ENCODE assay signal across 14 cellular contexts in the genomic region with DNA sequence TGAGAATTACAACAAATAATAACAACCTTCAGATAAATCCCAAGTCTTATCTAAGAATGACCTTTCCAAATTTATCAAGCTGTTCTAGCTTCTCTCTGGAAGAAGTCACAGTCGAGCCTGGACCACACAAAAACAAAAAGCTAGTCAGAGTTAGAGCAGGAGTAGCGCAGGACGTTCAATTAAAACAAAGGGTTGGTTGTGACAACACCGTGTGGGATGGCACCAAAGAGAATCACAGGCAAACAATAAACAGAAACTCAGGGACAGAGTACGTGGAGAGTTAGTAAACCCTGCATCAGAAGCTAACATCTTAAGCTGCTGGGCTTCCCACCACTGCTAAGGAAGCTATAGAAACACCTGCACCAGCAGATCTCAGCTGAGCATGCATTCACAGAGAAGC. TPM values are rescaled to one million over a fixed set of nuclear protein-coding genes. Genes with fewer than 3 reads are reported as not detected.
DNase-seq lines count a peak whose midpoint lies in the region; ATAC-seq and TF ChIP-seq lines count a peak whose summit lies in the region.
"Had no signal": no experiment of that assay in that cellular context is flagged by ENCODE, and none has a peak within 500 bp of the region (broad histone marks: within the 10 kb centered on the region; RNA-seq: fewer than 3 reads in every experiment).

No MANE protein-coding gene starts in this region.

- H3K18ac ChIP-seq in mesendoderm (ENCODE audit: low read length) = no peak overlapping the region

- no peak overlapping the region for H2BK15ac ChIP-seq in mesendoderm (replicated peaks; ENCODE audit: low read depth)

- no peak overlapping the region for H2BK120ac ChIP-seq in mesendoderm (ENCODE audit: low read depth, low read length)

- no peak overlapping the region for H4K8ac ChIP-seq in mesendoderm (ENCODE audit: low read depth, low read length)

- H3K79me2 ChIP-seq in OCI-LY1 (ENCODE audit: insufficient read depth, low read length) = peaks cover 16% of the 10 kb centered on the region; the same call in 1 of the 2 replicates
- H3K79me2 ChIP-seq in mesendoderm (ENCODE audit: control insufficient read depth, insufficient read depth, low read length) = peaks cover 37% of the 10 kb centered on the region

- peaks cover 7% of the 10 kb centered on the region; the same call in 1 of the 2 replicates for H3F3A ChIP-seq in OCI-LY1 (ENCODE audit: insufficient read depth, low read length)

- no peak overlapping the region for H4K5ac ChIP-seq in mesendoderm (ENCODE audit: low read length)

- H3K9ac ChIP-seq in OCI-LY1 (ENCODE audit: low read length) (no peak overlapping the region), mesendoderm (ENCODE audit: low read length) (no peak overlapping the region)

- H3K9me3 ChIP-seq in OCI-LY1 (ENCODE audit: low read length) (no peaks in the 10 kb centered on the region), mucosa of descending colon (no peaks in the 10 kb centered on the region)

- no peak overlapping the region for H2AK5ac ChIP-seq in mesendoderm (ENCODE audit: low read length)

- no peak overlapping the region for H3K4ac ChIP-seq in mesendoderm (ENCODE audit: low read depth, low read length)

- H2BK5ac ChIP-seq in mesendoderm (ENCODE audit: low read length) = no peak overlapping the region

- no peaks in the 10 kb centered on the region for H3K9me2 ChIP-seq in OCI-LY1 (ENCODE audit: low read depth, low read length)

- H3K4me2 ChIP-seq in OCI-LY1 (ENCODE audit: low read length) (no peak overlapping the region), mesendoderm (ENCODE audit: low read length) (no peak overlapping the region)

- TF ChIP-seq CTCF in OCI-LY1 (IDR thresholded peaks at IDR 0.05; ENCODE audit: low read length) = no peak
- TF ChIP-seq CTCF in brain microvascular endothelial cell (IDR thresholded peaks at IDR 0.05; ENCODE audit: low read depth, low read length, missing control alignments) = no peak
- TF ChIP-seq CTCF in mucosa of descending colon (IDR thresholded peaks at IDR 0.05) = no peak

- H3K56ac ChIP-seq in mesendoderm (ENCODE audit: low read length) = peak overlapping the region; percentile 15

- in situ Hi-C loops in brain microvascular endothelial cell (cut with HindIII; ENCODE audit: low pct_ligation_motif_present, low sequenced_read_pairs) = no loop called here

- intact Hi-C loops in mucosa of descending colon (cut with DNase I, micrococcal nuclease) = no loop called here

- H3K36me3 ChIP-seq in OCI-LY1 (ENCODE audit: insufficient read depth, low read length) (no peaks in the 10 kb centered on the region), brain microvascular endothelial cell (replicated peaks) (no peaks in the 10 kb centered on the region), mesendoderm (ENCODE audit: control insufficient read depth, insufficient read depth, low read length) (no peaks in the 10 kb centered on the region), mucosa of descending colon (ENCODE audit: low read depth) (no peaks in the 10 kb centered on the region)

- no peak for ATAC-seq in HG02678 (IDR thresholded peaks at IDR 0.05; ENCODE audit: unreplicated experiment)
- ATAC-seq in mucosa of descending colon = no peak
- ATAC-seq: K562 had no signal

- no peak overlapping the region for H3K23ac ChIP-seq in mesendoderm (ENCODE audit: low read length)

- H3K27ac ChIP-seq in OCI-LY1 (ENCODE audit: low read depth, low read length, poor library complexity, severe bottlenecking) = peak overlapping the region; percentile 5
- H3K27ac ChIP-seq in brain microvascular endothelial cell = peak overlapping the region; percentile 98
- H3K27ac ChIP-seq in mesendoderm (ENCODE audit: low read depth, low read length) = no peak overlapping the region

- peaks cover 39% of the 10 kb centered on the region for H3K79me1 ChIP-seq in mesendoderm (ENCODE audit: low read length)

- H3K27me3 ChIP-seq in OCI-LY1 (ENCODE audit: insufficient read depth, low read length) (no peaks in the 10 kb centered on the region), brain microvascular endothelial cell (replicated peaks) (no peaks in the 10 kb centered on the region), mesendoderm (ENCODE audit: insufficient read depth, low read length, poor library complexity) (no peaks in the 10 kb centered on the region)

- DNase-seq in brain microvascular endothelial cell (no peak), mesendoderm (no peak), superior temporal gyrus (ENCODE audit: extremely low spot score) (peak; percentile 78), NCI-H1105 treated with DMSO at 0.1 percent for 48 hours (lab: John Stamatoyannopoulos, UW) (no peak), GDM1 (lab: John Stamatoyannopoulos, UW) (no peak), mucosa of descending colon (no peak)
- DNase-seq: activated T-cell treated with anti-CD3 and anti-CD28 coated beads for 4 hours; amniotic stem cell; CD4-positive, alpha-beta T cell; dermis blood vessel endothelial cell; NCI-H1436 treated with DMSO at 0.1 percent for 48 hours had no signal

- peaks cover 56% of the 10 kb centered on the region for H3K4me1 ChIP-seq in OCI-LY1 (ENCODE audit: insufficient read depth, low read length, severe bottlenecking)
- H3K4me1 ChIP-seq in mesendoderm (ENCODE audit: control insufficient read depth, low read depth, low read length) = no peaks in the 10 kb centered on the region
- H3K4me1 ChIP-seq in mucosa of descending colon (ENCODE audit: low read depth) = peaks cover 82% of the 10 kb centered on the region

- WGBS in mesendoderm (ENCODE audit: extremely low coverage, insufficient coverage, low lambda C conversion rate) = no CpG with 5 or more reads among the region's 5 CpGs

- H2AFZ ChIP-seq in OCI-LY1 (ENCODE audit: low read length) = no peak overlapping the region

- H3K4me3 ChIP-seq in OCI-LY1 (ENCODE audit: low read depth, low read length, poor library complexity, severe bottlenecking) = no peak overlapping the region
- H3K4me3 ChIP-seq in brain microvascular endothelial cell (ENCODE audit: low read depth, low read length) = no peak overlapping the region
- H3K4me3 ChIP-seq in mesendoderm (ENCODE audit: low read length) = no peak overlapping the region
- no peak overlapping the region for H3K4me3 ChIP-seq in mucosa of descending colon
- H3K4me3 ChIP-seq: K562 had no signal

- H4K20me1 ChIP-seq in OCI-LY1 (ENCODE audit: insufficient read depth, low read length) = no peaks in the 10 kb centered on the region

RNA-seq across cellular contexts. Expression of a gene that starts 23.8 kb away (rescaled TPM):
- polyA plus RNA-seq in mesendoderm (2013, experiment 1 of 2) = 61.6 TPM
- polyA plus RNA-seq in mesendoderm (2013, experiment 2 of 2) = 62.5 TPM
- 100 to 1,000 TPM in 2 of 3 donors, 10 to 100 TPM in 1; 95.4 to 145 (median 111) TPM for total RNA-seq in mucosa of descending colon
